Comparison of ENCODE assay signal across 1 cellular context in the genomic region with DNA sequence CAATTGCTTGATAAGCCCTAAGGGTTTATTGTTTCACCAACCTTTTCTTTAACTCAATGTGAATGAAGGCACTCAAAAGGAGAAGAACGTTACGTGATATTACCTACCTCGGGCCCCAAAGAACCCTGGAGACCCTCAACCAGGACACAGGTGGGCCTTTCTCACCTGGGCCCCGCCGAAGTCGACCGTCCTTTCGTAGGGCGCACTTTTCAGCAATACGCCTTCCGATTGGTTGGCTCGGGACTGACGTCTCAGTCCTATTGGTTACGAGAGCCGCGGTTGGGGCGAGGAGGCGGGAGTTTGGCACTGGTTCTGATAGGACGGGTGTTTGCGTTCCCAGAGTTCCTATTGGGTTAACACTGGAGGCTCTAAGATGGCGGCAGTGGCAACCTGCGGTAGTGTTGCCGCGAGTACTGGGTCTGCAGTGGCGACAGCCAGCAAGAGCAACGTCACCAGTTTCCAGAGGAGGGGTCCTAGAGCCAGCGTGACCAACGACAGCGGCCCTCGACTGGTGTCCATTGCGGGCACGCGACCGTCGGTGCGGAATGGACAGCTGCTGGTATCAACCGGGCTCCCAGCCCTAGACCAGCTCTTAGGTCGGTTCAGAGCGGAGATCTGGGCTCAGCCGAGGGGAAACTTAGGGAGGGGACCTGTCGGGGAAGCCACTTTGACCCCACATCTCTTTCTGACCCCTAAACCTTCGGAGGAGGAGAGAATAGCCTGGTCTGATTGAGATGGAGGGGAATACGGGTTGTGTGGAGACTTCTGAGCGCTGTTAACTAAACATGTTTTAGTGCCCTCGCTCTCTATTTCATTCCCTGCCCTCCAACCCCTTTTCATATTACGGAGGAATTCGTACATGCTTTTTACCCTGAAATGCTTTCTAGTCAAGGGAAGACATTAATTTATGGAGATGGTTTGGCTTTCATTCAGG.
TF ChIP-seq lines count a peak whose summit lies in the region.

A gene with protein sequence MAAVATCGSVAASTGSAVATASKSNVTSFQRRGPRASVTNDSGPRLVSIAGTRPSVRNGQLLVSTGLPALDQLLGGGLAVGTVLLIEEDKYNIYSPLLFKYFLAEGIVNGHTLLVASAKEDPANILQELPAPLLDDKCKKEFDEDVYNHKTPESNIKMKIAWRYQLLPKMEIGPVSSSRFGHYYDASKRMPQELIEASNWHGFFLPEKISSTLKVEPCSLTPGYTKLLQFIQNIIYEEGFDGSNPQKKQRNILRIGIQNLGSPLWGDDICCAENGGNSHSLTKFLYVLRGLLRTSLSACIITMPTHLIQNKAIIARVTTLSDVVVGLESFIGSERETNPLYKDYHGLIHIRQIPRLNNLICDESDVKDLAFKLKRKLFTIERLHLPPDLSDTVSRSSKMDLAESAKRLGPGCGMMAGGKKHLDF (plus strand): TSS at position 356 of the 934 bp plus-strand sequence. CDS start 18 bp downstream, at position 374.
A gene with protein sequence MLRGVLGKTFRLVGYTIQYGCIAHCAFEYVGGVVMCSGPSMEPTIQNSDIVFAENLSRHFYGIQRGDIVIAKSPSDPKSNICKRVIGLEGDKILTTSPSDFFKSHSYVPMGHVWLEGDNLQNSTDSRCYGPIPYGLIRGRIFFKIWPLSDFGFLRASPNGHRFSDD (minus strand): TSS at position 211 of the 934 bp plus-strand sequence. CDS start 46,346 bp downstream, outside the sequence.

TF ChIP-seq in endothelial cell of umbilical vein, 7 proteins besides CTCF, POLR2A, EP300 and RAD21:
- TF ChIP-seq POLR2AphosphoS5 (IDR thresholded peaks at IDR 0.05; ENCODE audit: insufficient read depth, low read depth, low read length) (peak; percentile 49), JUN (IDR thresholded peaks at IDR 0.05; ENCODE audit: borderline replicate concordance, insufficient read depth, insufficient read length, low read depth) (no peak)
